In the genomic region with DNA sequence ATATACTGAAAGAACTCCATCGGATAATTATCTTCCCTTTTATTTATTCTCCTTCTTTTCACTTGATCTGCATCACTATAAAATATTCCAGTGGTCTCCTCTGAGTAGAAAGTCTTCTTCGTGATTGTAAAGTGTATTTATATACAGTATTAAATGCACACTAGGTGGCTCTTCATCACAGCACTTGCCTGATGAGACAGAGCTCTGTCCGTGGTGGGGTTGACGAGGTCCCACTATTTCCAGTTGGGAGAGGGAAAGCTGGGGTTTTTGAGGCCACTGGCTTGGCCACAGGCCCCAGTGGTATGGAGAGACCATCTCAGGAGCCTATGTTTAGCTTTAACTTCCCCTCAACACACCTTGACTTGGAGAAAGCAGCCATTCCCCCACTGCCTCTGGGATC, we compare ENCODE assay signal across 25 cellular contexts. TPM values are rescaled to one million over a fixed set of nuclear protein-coding genes. Genes with fewer than 3 reads are reported as not detected.
A peak's percentile ranks its signal among the peaks of the same experiment; 100 is the strongest.
DNase-seq lines count a peak whose midpoint lies in the region; ATAC-seq and TF ChIP-seq lines count a peak whose summit lies in the region.
"Had no signal": no experiment of that assay in that cellular context is flagged by ENCODE, and none has a peak within 500 bp of the region (broad histone marks: within the 10 kb centered on the region; RNA-seq: fewer than 3 reads in every experiment).

No MANE protein-coding gene starts in this region.

- H3K4me3 ChIP-seq in heart left ventricle (no peak overlapping the region), gastroesophageal sphincter (no peak overlapping the region)

- TF ChIP-seq EP300 in gastroesophageal sphincter (IDR thresholded peaks at IDR 0.05), result no peak

- intact Hi-C loops in heart left ventricle (cut with DNase I), result loop anchor here in 4 of 10 donors (10.0 kb wide), 2 partner anchors 123 to 133 kb away; a partner anchor contains a TSS
- intact Hi-C loops in cardiac septum (cut with DNase I), result loop anchor here (10.0 kb wide), 1 partner anchor 133 kb away; no protein-coding TSS in a partner anchor
- intact Hi-C loops in left ventricle myocardium superior (cut with micrococcal nuclease), result no loop called here

- no peaks in the 10 kb centered on the region for H3K36me3 ChIP-seq in heart left ventricle
- H3K36me3 ChIP-seq in gastroesophageal sphincter, result no peaks in the 10 kb centered on the region

- ATAC-seq in heart left ventricle (peak in 3 of 4 donors; percentile 24 to 57 (median 47)), left ventricle myocardium superior (peak; percentile 46), gastroesophageal sphincter (no peak), HG02885 (IDR thresholded peaks at IDR 0.05; ENCODE audit: poor library complexity, unreplicated experiment) (no peak)
- ATAC-seq: Panc1; stimulated activated naive CD8-positive, alpha-beta T cell treated with anti-CD3 and anti-CD28 coated beads, Interleukin-15, Interleukin-2, amounts not matched to agents 100 U/mL and 50 U/mL, for 24 hours had no signal

- TF ChIP-seq POLR2A in heart left ventricle (IDR thresholded peaks at IDR 0.05) (no peak), gastroesophageal sphincter (IDR thresholded peaks at IDR 0.05) (no peak)

- DNase-seq in heart left ventricle, result no peak
- no peak for DNase-seq in cardiac septum (ENCODE audit: low spot score)
- no peak for DNase-seq in left ventricle myocardium superior
- no peak for DNase-seq in NCI-H526 treated with DMSO at 0.1 percent for 48 hours (lab: John Stamatoyannopoulos, UW)
- DNase-seq: ACHN; activated CD4-positive, alpha-beta T cell treated with anti-CD3 and anti-CD28 coated beads, Interleukin-2, amount 10 ng/mL, durations not matched to agents 7 days and 5 days; activated CD8-positive, alpha-beta memory T cell treated with anti-CD3 and anti-CD28 coated beads, Interleukin-2, amount 50 U/mL, for 4 hours; activated naive CD4-positive, alpha-beta T cell; aorta; CD4-positive, CD25-positive, alpha-beta regulatory T cell; DMS153; immature natural killer cell; KG1; mesenchymal stem cell; NCI-H1092 treated with DMSO at 0.1 percent for 48 hours; NCI-H524 treated with DMSO at 0.1 percent for 48 hours; nephron progenitor cell; retina; stimulated activated naive CD8-positive, alpha-beta T cell treated with anti-CD3 and anti-CD28 coated beads, Interleukin-15, Interleukin-2, amounts not matched to agents 100 U/mL and 50 U/mL, for 24 hours had no signal

- TF ChIP-seq CTCF in heart left ventricle (IDR thresholded peaks at IDR 0.05), result peak in 8 of 12 donors; percentile 11 to 38 (median 24)
- TF ChIP-seq CTCF in VCaP (conservative IDR thresholded peaks at IDR 0.05), result peak; percentile 21; the same call in 1 of the 2 replicates
- TF ChIP-seq CTCF in gastroesophageal sphincter (IDR thresholded peaks at IDR 0.05), result no peak

- WGBS in heart left ventricle, 4 donors, result 40 to 50% (median 46%) methylated on average over 4 of the region's 4 CpGs
- WGBS in gastroesophageal sphincter (ENCODE audit: low coverage in 1 of 2), 2 donors, result 12 to 29% methylated on average over 3 to 4 of the region's 4 CpGs

- H3K27ac ChIP-seq in heart left ventricle, result peak overlapping the region in 1 of 12 donors; percentile 49
- no peak overlapping the region for H3K27ac ChIP-seq in VCaP
- peak overlapping the region; percentile 13 for H3K27ac ChIP-seq in temporal lobe (ENCODE audit: low read depth, low read length)
- no peak overlapping the region for H3K27ac ChIP-seq in gastroesophageal sphincter

- H3K4me1 ChIP-seq in heart left ventricle, result peaks cover 0 to 15% (median 0%) of the 10 kb centered on the region in 12 donors
- H3K4me1 ChIP-seq in gastroesophageal sphincter, result peaks cover 0 to 14% (median 0%) of the 10 kb centered on the region in 3 donors

- H3K27me3 ChIP-seq in heart left ventricle, result peaks cover 0 to 3% (median 0%) of the 10 kb centered on the region in 9 donors
- H3K27me3 ChIP-seq in gastroesophageal sphincter, result peaks cover 9% of the 10 kb centered on the region

- H3K9me3 ChIP-seq in heart left ventricle (no peaks in the 10 kb centered on the region), gastroesophageal sphincter (no peaks in the 10 kb centered on the region)

RNA-seq across cellular contexts. Expression of a gene that starts 31.6 kb away (rescaled TPM):
- 100 to 1,000 TPM in 2 of 9 donors, 10 to 100 TPM in 7; 15.3 to 130 (median 62.8) TPM for total RNA-seq in heart left ventricle
- 10 to 100 TPM; 44.0 to 86.1 TPM for polyA plus RNA-seq in heart left ventricle
- 25.4 TPM for total RNA-seq in cardiac septum
- total RNA-seq in left ventricle myocardium superior, result 67.3 TPM
- total RNA-seq in temporal lobe, result 8.4 TPM
- 100 to 1,000 TPM; 153 to 284 (median 232) TPM for total RNA-seq in gastroesophageal sphincter

RNA-seq across cellular contexts. Expression of a gene that starts 53.0 kb away (rescaled TPM):
- under 1 TPM in 1 of 9 donors, not detected in 8; 0.23 TPM for total RNA-seq in heart left ventricle
- polyA plus RNA-seq in heart left ventricle, result under 1 TPM in 1 of 2 donors, not detected in 1; 0.15 TPM
- total RNA-seq in cardiac septum, result not detected
- total RNA-seq in left ventricle myocardium superior, result not detected
- total RNA-seq in temporal lobe, result 0.74 TPM
- total RNA-seq in gastroesophageal sphincter, result under 1 TPM in 2 of 4 donors, not detected in 2; 0.54 to 0.77 TPM
- total RNA-seq: activated CD4-positive, alpha-beta T cell treated with anti-CD3 and anti-CD28 coated beads, Interleukin-2, amount 10 ng/mL, durations not matched to agents 7 days and 5 days; aorta; CD4-positive, CD25-positive, alpha-beta regulatory T cell; endothelial cell of umbilical vein had no signal
- polyA plus RNA-seq: CD4-positive, CD25-positive, alpha-beta regulatory T cell; endothelial cell of umbilical vein; immature natural killer cell had no signal

Comparison
In these comparisons a context has a peak if more than half of its experiments do, and no peak if none do; other contexts are left out.
1. ATAC-seq: peak in heart left ventricle (3 of 4) and left ventricle myocardium superior (single experiment); none in gastroesophageal sphincter (single experiment) and HG02885 (single experiment).
2. CTCF ChIP-seq: peak in heart left ventricle (8 of 12) and VCaP (single experiment); none in gastroesophageal sphincter (0 of 4).